In the genomic region with DNA sequence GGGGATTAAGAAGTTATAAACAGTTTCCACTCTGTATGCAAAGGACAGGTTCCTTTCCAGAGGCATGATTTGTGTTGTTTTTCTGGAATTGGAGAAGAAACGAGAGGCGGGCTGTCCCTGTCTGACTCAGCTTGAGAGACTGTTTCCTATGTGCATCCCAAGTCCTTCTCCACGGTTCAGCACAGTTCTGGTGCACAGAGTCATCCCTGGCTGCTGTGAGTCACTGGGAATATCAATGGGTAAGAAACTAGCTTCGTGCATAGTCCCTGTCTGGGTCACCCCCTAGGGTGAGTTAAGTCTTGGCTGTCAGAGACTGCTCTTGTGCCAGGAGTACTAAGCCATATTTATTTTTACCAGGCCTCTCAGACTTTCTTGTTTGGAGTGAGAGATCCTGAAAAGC, we compare ENCODE assay signal across 12 cellular contexts. TPM values are rescaled to one million over a fixed set of nuclear protein-coding genes. Genes with fewer than 3 reads are reported as not detected.
DNase-seq lines count a peak whose midpoint lies in the region; ATAC-seq, FAIRE-seq and TF ChIP-seq lines count a peak whose summit lies in the region.
"Had no signal": no experiment of that assay in that cellular context is flagged by ENCODE, and none has a peak within 500 bp of the region (broad histone marks: within the 10 kb centered on the region; RNA-seq: fewer than 3 reads in every experiment).

No MANE protein-coding gene starts in this region.

- H3K4me1 ChIP-seq in heart right ventricle (peaks cover 2 to 50% (median 34%) of the 10 kb centered on the region in 9 donors), sigmoid colon (peaks cover 0 to 51% (median 43%) of the 10 kb centered on the region in 4 donors)

- no peak for TF ChIP-seq EP300 in sigmoid colon (IDR thresholded peaks at IDR 0.05)

- no peak for FAIRE-seq in GM12892 (lab: Jason Lieb, UNC)

- WGBS in heart right ventricle, 2 donors = 33 to 42% methylated on average over 4 of the region's 4 CpGs
- 73 to 75% methylated on average over 4 of the region's 4 CpGs for WGBS in sigmoid colon, 2 donors

- TF ChIP-seq POLR2A in sigmoid colon (IDR thresholded peaks at IDR 0.05) (no peak), GM12892 (IDR thresholded peaks at IDR 0.05; ENCODE audit: low read depth, low read length) (no peak)

- DNase-seq in EL (peak; percentile 97), heart right ventricle (no peak), sigmoid colon (peak; percentile 89), GM12892 (ENCODE audit: insufficient read length) (no peak)
- no peak for DNase-seq in stimulated activated naive CD4-positive, alpha-beta T cell (lab: John Stamatoyannopoulos, UW)
- DNase-seq: DND-41, KBM-7, naive B cell had no signal

- H3K27me3 ChIP-seq in heart right ventricle (peaks cover 0 to 39% (median 0%) of the 10 kb centered on the region in 7 donors), sigmoid colon (no peaks in the 10 kb centered on the region)

- intact Hi-C loops in heart right ventricle (cut with DNase I) = no loop called here
- intact Hi-C loops in sigmoid colon (cut with DNase I) = no loop called here

- H3K4me3 ChIP-seq in heart right ventricle (no peak overlapping the region), sigmoid colon (no peak overlapping the region)
- H3K4me3 ChIP-seq: body of pancreas had no signal

- H3K27ac ChIP-seq in angular gyrus (ENCODE audit: low read depth, low read length) (peak overlapping the region; percentile 8), heart right ventricle (peak overlapping the region; percentile 0 to 76 (median 53)), sigmoid colon (peak overlapping the region; percentile 53 to 84 (median 69))
- H3K27ac ChIP-seq: body of pancreas had no signal

- H3K9me3 ChIP-seq in heart right ventricle = no peaks in the 10 kb centered on the region
- no peaks in the 10 kb centered on the region for H3K9me3 ChIP-seq in sigmoid colon
- H3K9me3 ChIP-seq: body of pancreas had no signal

- H3K36me3 ChIP-seq in heart right ventricle (no peaks in the 10 kb centered on the region), sigmoid colon (no peaks in the 10 kb centered on the region)

- ATAC-seq in heart right ventricle (peak; percentile 35 to 82 (median 48)), HG03520 (IDR thresholded peaks at IDR 0.05; ENCODE audit: unreplicated experiment) (no peak), GM21825 (IDR thresholded peaks at IDR 0.05; ENCODE audit: unreplicated experiment) (no peak)
- ATAC-seq: body of pancreas had no signal

- TF ChIP-seq CTCF in heart right ventricle (IDR thresholded peaks at IDR 0.05) (no peak), sigmoid colon (IDR thresholded peaks at IDR 0.05) (no peak)

RNA-seq across cellular contexts. Expression of gene LRP4, which starts 2.4 kb away (rescaled TPM):
- total RNA-seq in heart right ventricle (10 to 100 TPM; 11.5 to 33.2 (median 20.2) TPM), sigmoid colon (10 to 100 TPM in 1 of 4 donors, 1 to 10 TPM in 3; 2.1 to 14.4 (median 6.0) TPM)
- polyA plus RNA-seq in heart right ventricle (10 to 100 TPM in 1 of 2 donors, 1 to 10 TPM in 1; 6.7 to 10.3 TPM), sigmoid colon (10 to 100 TPM in 1 of 3 donors, 1 to 10 TPM in 2; 2.4 to 17.6 (median 2.8) TPM)
- polyA plus RNA-seq in GM12892 (2012; ENCODE audit: missing spikeins) = 2.2 TPM

RNA-seq across cellular contexts. Expression of gene CSTPP1, which starts 15.9 kb away (rescaled TPM):
- total RNA-seq in heart right ventricle = 10 to 100 TPM; 12.7 to 19.4 (median 16.7) TPM
- 10 to 100 TPM; 10.2 to 26.7 TPM for polyA plus RNA-seq in heart right ventricle
- total RNA-seq in sigmoid colon = 10 to 100 TPM; 16.8 to 29.4 (median 20.9) TPM
- 10 to 100 TPM; 12.9 to 26.8 (median 24.6) TPM for polyA plus RNA-seq in sigmoid colon
- 26.3 TPM for polyA plus RNA-seq in GM12892 (2012; ENCODE audit: missing spikeins)

Comparison
In these comparisons a context has a peak if more than half of its experiments do, and no peak if none do; other contexts are left out.
1. DNase-seq: peak in EL (single experiment) and sigmoid colon (single experiment); none in heart right ventricle (0 of 2), stimulated activated naive CD4-positive, alpha-beta T cell (0 of 6) and GM12892 (single experiment).
2. H3K27ac ChIP-seq: peak in every context shown above with its lines; median percentile 69 in sigmoid colon; 53 in heart right ventricle; 8 in angular gyrus.
3. ATAC-seq: peak in heart right ventricle (8 of 8); none in HG03520 (single experiment) and GM21825 (single experiment).